12 cellular contexts compared by ENCODE assay signal in the genomic region with DNA sequence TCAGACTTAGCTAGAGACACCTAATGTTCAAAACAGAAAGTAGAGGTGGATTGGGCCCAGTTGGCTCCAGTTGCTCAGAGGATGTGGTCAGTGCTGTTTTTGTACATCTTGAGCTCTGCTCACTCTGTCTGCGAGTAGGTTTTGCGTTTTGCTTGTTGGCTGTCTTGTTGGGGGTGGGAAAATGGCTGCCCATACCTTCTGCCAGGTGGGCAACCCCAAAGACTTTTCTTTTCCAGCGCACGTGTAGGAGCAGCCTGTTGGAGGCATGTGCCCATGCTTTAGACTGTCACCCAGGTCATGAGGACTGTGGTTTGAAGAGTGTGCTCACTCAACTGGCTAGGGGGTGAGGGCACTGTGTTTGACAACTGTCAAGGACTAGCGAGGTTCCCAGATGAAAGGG.
DNase-seq lines count a peak whose midpoint lies in the region; ATAC-seq and TF ChIP-seq lines count a peak whose summit lies in the region.
"Had no signal": no experiment of that assay in that cellular context is flagged by ENCODE, and none has a peak within 500 bp of the region (broad histone marks: within the 10 kb centered on the region; RNA-seq: fewer than 3 reads in every experiment).

No MANE protein-coding gene starts in this region.

- peaks cover 11% of the 10 kb centered on the region for H3F3A ChIP-seq in MM.1S (ENCODE audit: insufficient read depth, low read length)

- peaks cover 65% of the 10 kb centered on the region for H3K4me1 Mint-ChIP-seq in activated CD4-positive, alpha-beta T cell treated with anti-CD3 and anti-CD28 coated beads for 36 hours

- peak overlapping the region; percentile 42; the same call in 1 of the 2 replicates for H3K27ac ChIP-seq in MM.1S (ENCODE audit: low read length)
- peak overlapping the region in 3 of 4 donors; percentile 64 to 80 (median 74) for H3K27ac ChIP-seq in gastrocnemius medialis
- H3K27ac ChIP-seq: thoracic aorta had no signal

- ATAC-seq in activated CD4-positive, alpha-beta T cell treated with anti-CD3 and anti-CD28 coated beads for 36 hours, result peak; percentile 45
- ATAC-seq in GM21786 (IDR thresholded peaks at IDR 0.05; ENCODE audit: unreplicated experiment) (peak; percentile 56), gastrocnemius medialis (peak; percentile 19 to 30)

- H3K79me2 ChIP-seq in MM.1S (ENCODE audit: low read length), result peaks cover 71% of the 10 kb centered on the region

- peak overlapping the region; percentile 30; the same call in 1 of the 2 replicates for H3K4me2 ChIP-seq in MM.1S (ENCODE audit: low read depth, low read length)
- H3K4me2 ChIP-seq: smooth muscle cell had no signal

- H3K4me3 Mint-ChIP-seq in activated CD4-positive, alpha-beta T cell treated with anti-CD3 and anti-CD28 coated beads for 36 hours, result no peak overlapping the region

- H3K9me3 ChIP-seq in MM.1S (replicated peaks; ENCODE audit: insufficient read depth, low read length) (no peaks in the 10 kb centered on the region), gastrocnemius medialis (no peaks in the 10 kb centered on the region)
- H3K9me3 ChIP-seq: thoracic aorta had no signal

- no peak overlapping the region for H2AFZ ChIP-seq in MM.1S (ENCODE audit: low read length)

- H3K27me3 ChIP-seq in MM.1S (replicated peaks; ENCODE audit: insufficient read depth, low read length) (no peaks in the 10 kb centered on the region), gastrocnemius medialis (no peaks in the 10 kb centered on the region)

- no peaks in the 10 kb centered on the region for H4K20me1 ChIP-seq in MM.1S (ENCODE audit: insufficient read depth, low read length)

- no peak overlapping the region for H3K9ac ChIP-seq in MM.1S (ENCODE audit: low read length)

- no peaks in the 10 kb centered on the region for H3K9me3 Mint-ChIP-seq in activated CD4-positive, alpha-beta T cell treated with anti-CD3 and anti-CD28 coated beads for 36 hours (ENCODE audit: low read depth)

- CTCF ChIA-PET in activated CD4-positive, alpha-beta T cell treated with anti-CD3 and anti-CD28 coated beads for 36 hours (lab: Charles Lee), result interaction anchor here (0.8 kb wide), 1 partner anchor 480 kb away, joined by 3 read pairs; no protein-coding TSS in a partner anchor

- H3K36me3 ChIP-seq in MM.1S (replicated peaks; ENCODE audit: insufficient read depth, low read length) (no peaks in the 10 kb centered on the region), gastrocnemius medialis (no peaks in the 10 kb centered on the region)
- H3K36me3 ChIP-seq: thoracic aorta had no signal

- no peaks in the 10 kb centered on the region for H3K9me2 ChIP-seq in MM.1S (replicated peaks; ENCODE audit: insufficient read depth, low read length)

- H3K4me3 ChIP-seq in MM.1S (ENCODE audit: low read length) (no peak overlapping the region), gastrocnemius medialis (no peak overlapping the region)
- H3K4me3 ChIP-seq: smooth muscle cell, thoracic aorta had no signal

- TF ChIP-seq POLR2A in gastrocnemius medialis (IDR thresholded peaks at IDR 0.05), result no peak

- peak overlapping the region; percentile 64 for H3K27ac Mint-ChIP-seq in activated CD4-positive, alpha-beta T cell treated with anti-CD3 and anti-CD28 coated beads for 36 hours

- H3K36me3 Mint-ChIP-seq in activated CD4-positive, alpha-beta T cell treated with anti-CD3 and anti-CD28 coated beads for 36 hours (ENCODE audit: low read depth), result peaks cover 7% of the 10 kb centered on the region

- POLR2A ChIA-PET in activated CD4-positive, alpha-beta T cell treated with anti-CD3 and anti-CD28 coated beads for 36 hours (lab: Charles Lee), result no interaction called here

- intact Hi-C loops in activated CD4-positive, alpha-beta T cell treated with anti-CD3 and anti-CD28 coated beads for 36 hours (cut with DNase I, micrococcal nuclease), result no loop called here
- intact Hi-C loops in gastrocnemius medialis (cut with DNase I; ENCODE audit: low total_unique reads), result no loop called here

- no peaks in the 10 kb centered on the region for H3K27me3 Mint-ChIP-seq in activated CD4-positive, alpha-beta T cell treated with anti-CD3 and anti-CD28 coated beads for 36 hours

- H3K4me1 ChIP-seq in MM.1S (ENCODE audit: low read length) (peaks cover 40% of the 10 kb centered on the region), gastrocnemius medialis (peaks cover 55 to 67% of the 10 kb centered on the region in 2 donors)

- in situ Hi-C loops in gastrocnemius medialis (cut with MboI; ENCODE audit: low sequenced_read_pairs in 4 of 4), result no loop called here

- TF ChIP-seq CTCF in MM.1S (IDR thresholded peaks at IDR 0.05; ENCODE audit: low read length) (no peak), gastrocnemius medialis (IDR thresholded peaks at IDR 0.05 in 4 of 5, conservative IDR thresholded peaks at IDR 0.05 in 1 of 5) (no peak)

- DNase-seq in activated CD4-positive, alpha-beta T cell treated with anti-CD3 and anti-CD28 coated beads for 36 hours, result peak; percentile 43
- DNase-seq in activated CD4-positive, alpha-beta T cell treated with anti-CD3 and anti-CD28 coated beads, Interleukin-2, amount 50 U/mL, for 4 hours, result no peak
- DNase-seq in MM.1S, result peak; percentile 79
- peak in 1 of 2 donors; percentile 20 for DNase-seq in gastrocnemius medialis
- no peak for DNase-seq in NCI-H1417 treated with DMSO at 0.1 percent for 48 hours (lab: John Stamatoyannopoulos, UW)
- DNase-seq in NCI-H146 treated with DMSO at 0.1 percent for 48 hours (lab: John Stamatoyannopoulos, UW; ENCODE audit: unreplicated experiment), result no peak
- DNase-seq in dedifferentiated amniotic fluid mesenchymal stem cell (ENCODE audit: extremely low spot score), result no peak
- DNase-seq: 8988T, OCI-M1 had no signal

Comparison
In these comparisons a context has a peak if more than half of its experiments do, and no peak if none do; other contexts are left out.
1. DNase-seq: peak in activated CD4-positive, alpha-beta T cell treated with anti-CD3 and anti-CD28 coated beads for 36 hours (single experiment) and MM.1S (single experiment); none in activated CD4-positive, alpha-beta T cell treated with anti-CD3 and anti-CD28 coated beads, Interleukin-2, amount 50 U/mL, for 4 hours (0 of 2), NCI-H1417 treated with DMSO at 0.1 percent for 48 hours (single experiment), NCI-H146 treated with DMSO at 0.1 percent for 48 hours (single experiment) and dedifferentiated amniotic fluid mesenchymal stem cell (single experiment).
2. Peak in every context shown above with its lines, with median percentiles within 50 percentile points of each other: ATAC-seq.